ENCODE assay signal across 18 cellular contexts in genomic region chr16:56288019-56288418, GRCh38.
DNase-seq lines count a peak whose midpoint lies in the region; TF ChIP-seq lines count a peak whose summit lies in the region.
"Had no signal": no experiment of that assay in that cellular context is flagged by ENCODE, and none has a peak within 500 bp of the region (broad histone marks: within the 10 kb centered on the region; RNA-seq: fewer than 3 reads in every experiment).

No MANE protein-coding gene starts in this region.

- H3K4me1 ChIP-seq in neuronal stem cell (ENCODE audit: control insufficient read depth in 2 of 2, insufficient read depth in 1 of 2, low read depth in 1 of 2, low read length in 2 of 2) (peaks cover 22 to 29% of the 10 kb centered on the region in 2 donors), vagina (no peaks in the 10 kb centered on the region)

- intact Hi-C loops in vagina (cut with DNase I) = no loop called here

- H3K27ac ChIP-seq in neuronal stem cell (replicated peaks; ENCODE audit: low read length) (no peak overlapping the region), vagina (no peak overlapping the region)
- H3K27ac ChIP-seq: coronary artery, neutrophil had no signal

- no peaks in the 10 kb centered on the region for H3K27me3 ChIP-seq in neuronal stem cell (ENCODE audit: control insufficient read depth in 3 of 3, insufficient read depth in 3 of 3, low read depth in 1 of 3, low read length in 3 of 3)
- no peaks in the 10 kb centered on the region for H3K27me3 ChIP-seq in vagina
- H3K27me3 ChIP-seq: BE2C, neutrophil had no signal

- H3K79me1 ChIP-seq in neuronal stem cell (ENCODE audit: low read depth, low read length) = no peaks in the 10 kb centered on the region

- TF ChIP-seq CTCF in vagina (IDR thresholded peaks at IDR 0.05) = no peak

- peak overlapping the region; percentile 37 for H2AFZ ChIP-seq in neuronal stem cell (ENCODE audit: low read length)

- in situ Hi-C loops in KBM-7 (cut with MboI; ENCODE audit: low pct_unique_long_range_greater_than_20kb, low sequenced_read_pairs) = no loop called here

- H2AK5ac ChIP-seq in neuronal stem cell (ENCODE audit: low read depth, low read length) = peak overlapping the region; percentile 18

- H3K4me2 ChIP-seq in neuronal stem cell (ENCODE audit: insufficient read depth, low read length, poor library complexity, severe bottlenecking) = no peak overlapping the region

- H3K36me3 ChIP-seq in neuronal stem cell (replicated peaks in 1 of 2; ENCODE audit: control insufficient read depth in 2 of 2, insufficient read depth in 2 of 2, low read length in 2 of 2) = no peaks in the 10 kb centered on the region
- H3K36me3 ChIP-seq in vagina = no peaks in the 10 kb centered on the region
- H3K36me3 ChIP-seq: neutrophil had no signal

- H3K23ac ChIP-seq in neuronal stem cell (ENCODE audit: low read depth, low read length, poor library complexity) = no peak overlapping the region

- H2BK15ac ChIP-seq in neuronal stem cell (ENCODE audit: low read length) = no peak overlapping the region

- H4K8ac ChIP-seq in neuronal stem cell (ENCODE audit: low read depth, low read length) = no peak overlapping the region

- TF ChIP-seq POLR2A in vagina (IDR thresholded peaks at IDR 0.05) = no peak

- H2BK12ac ChIP-seq in neuronal stem cell (ENCODE audit: low read length) = no peak overlapping the region

- no peak overlapping the region for H2BK5ac ChIP-seq in neuronal stem cell (ENCODE audit: low read length)

- H3K9me3 ChIP-seq in neuronal stem cell (replicated peaks in 1 of 2; ENCODE audit: control insufficient read depth in 2 of 2, insufficient read depth in 1 of 2, low read depth in 1 of 2, low read length in 2 of 2) = no peaks in the 10 kb centered on the region
- no peaks in the 10 kb centered on the region for H3K9me3 ChIP-seq in vagina
- H3K9me3 ChIP-seq: BE2C, Caco-2, neutrophil had no signal

- no peak overlapping the region for H2BK120ac ChIP-seq in neuronal stem cell (ENCODE audit: low read depth, low read length)

- no peak overlapping the region for H3K9ac ChIP-seq in neuronal stem cell (ENCODE audit: low read depth, low read length, poor library complexity)

- no peak overlapping the region for H3K4ac ChIP-seq in neuronal stem cell (ENCODE audit: low read length)

- no peak overlapping the region for H4K91ac ChIP-seq in neuronal stem cell (ENCODE audit: low read depth, low read length, poor library complexity)

- no peak overlapping the region for H3K4me3 ChIP-seq in neuronal stem cell (ENCODE audit: low read length in 2 of 2)
- no peak overlapping the region for H3K4me3 ChIP-seq in vagina
- H3K4me3 ChIP-seq: coronary artery had no signal

- peak overlapping the region; percentile 1 for H3K18ac ChIP-seq in neuronal stem cell (ENCODE audit: low read length)

- no CpG with 5 or more reads among the region's 7 CpGs for WGBS in neuronal stem cell (ENCODE audit: extremely low coverage in 2 of 2, insufficient read length in 2 of 2, insufficient replicate concordance in 1 of 2), 2 donors

- no peak overlapping the region for H3K14ac ChIP-seq in neuronal stem cell (ENCODE audit: low read length)

- DNase-seq in NCI-H2171 treated with DMSO at 0.1 percent for 48 hours (lab: John Stamatoyannopoulos, UW) = peak; percentile 58
- no peak for DNase-seq in NCI-H2171 (lab: John Stamatoyannopoulos, UW)
- DNase-seq in NCI-H146 (lab: John Stamatoyannopoulos, UW) = peak; percentile 76
- DNase-seq in SHP77 treated with DMSO at 0.1 percent for 48 hours (lab: John Stamatoyannopoulos, UW) = peak; percentile 91
- DNase-seq in neuronal stem cell (ENCODE audit: low spot score) = no peak
- no peak for DNase-seq in iPS-NIHi7 (ENCODE audit: extremely low spot score)
- no peak for DNase-seq in vagina (ENCODE audit: extremely low spot score in 2 of 2)
- DNase-seq in KBM-7 = no peak
- DNase-seq: activated B cell treated with CpG ODN at 0.5 μM for 24 hours; activated CD4-positive, alpha-beta T cell treated with anti-CD3 and anti-CD28 coated beads, Interleukin-2, amount 50 U/mL, for 48 hours; activated CD8-positive, alpha-beta memory T cell treated with anti-CD3 and anti-CD28 coated beads, Interleukin-2, amount 50 U/mL, for 48 hours; BE2C; Caco-2; kidney glomerular epithelial cell; mammary epithelial cell; NCI-H524 had no signal

Comparison
In these comparisons a context has a peak if more than half of its experiments do, and no peak if none do; other contexts are left out.
1. DNase-seq: peak in NCI-H2171 treated with DMSO at 0.1 percent for 48 hours (single experiment), NCI-H146 (single experiment) and SHP77 treated with DMSO at 0.1 percent for 48 hours (single experiment); none in NCI-H2171 (single experiment), neuronal stem cell (single experiment), iPS-NIHi7 (single experiment), vagina (0 of 2) and KBM-7 (single experiment).